24 cellular contexts compared by ENCODE assay signal in genomic region chr22:47259049-47259448, GRCh38.
DNase-seq lines count a peak whose midpoint lies in the region; ATAC-seq, FAIRE-seq and TF ChIP-seq lines count a peak whose summit lies in the region.
"Had no signal": no experiment of that assay in that cellular context is flagged by ENCODE, and none has a peak within 500 bp of the region (broad histone marks: within the 10 kb centered on the region; RNA-seq: fewer than 3 reads in every experiment).

No MANE protein-coding gene starts in this region.

- TF ChIP-seq EP300 in HepG2 (IDR thresholded peaks at IDR 0.05; ENCODE audit: low read depth in 2 of 2, low read length in 2 of 2) (no peak), HepG2 (CRISPR knock-in tag; IDR thresholded peaks at IDR 0.05; ENCODE audit: borderline replicate concordance) (no peak)

- H3K27ac Mint-ChIP-seq in endothelial cell (ENCODE audit: unreplicated experiment) = peak overlapping the region; percentile 43
- H3K27ac Mint-ChIP-seq: CD4-positive, alpha-beta T cell; CD8-positive, alpha-beta memory T cell; GM23338; H9; HFFc6 had no signal

- H3K4me3 ChIP-seq in HepG2 (replicated peaks in 1 of 3; ENCODE audit: insufficient read depth in 1 of 3, low read depth in 2 of 3, low read length in 3 of 3) = no peak overlapping the region
- no peak overlapping the region for H3K4me3 ChIP-seq in right lobe of liver
- H3K4me3 ChIP-seq: A549; BLaER1 treated with 17β-estradiol and CSF1 and Interleukin-3, amounts not matched to agents 10 nM and 100 nM; GM23338 had no signal

- in situ Hi-C loops in HepG2 (cut with HindIII; ENCODE audit: extremely low pct_ligation_motif_present, low pct_unique_long_range_greater_than_20kb) = no loop called here

- POLR2A ChIA-PET in HepG2 (lab: Yijun Ruan, JAX) = no interaction called here

- H2AFZ ChIP-seq in HepG2 (ENCODE audit: low read length) = no peak overlapping the region
- H2AFZ ChIP-seq: GM23338 had no signal

- no peaks in the 10 kb centered on the region for H3K79me2 ChIP-seq in HepG2 (ENCODE audit: insufficient read depth, low read length)

- 11% methylated on average over 5 of the region's 6 CpGs for WGBS in HepG2 (ENCODE audit: low lambda C conversion rate)
- WGBS in right lobe of liver (ENCODE audit: insufficient coverage, low coverage, low lambda C conversion rate, missing lambda C conversion rate) = 53% methylated on average over 4 of the region's 6 CpGs

- no peak for TF ChIP-seq CTCF in HepG2 (CRISPR knock-in tag; IDR thresholded peaks at IDR 0.05)
- TF ChIP-seq CTCF in right lobe of liver (IDR thresholded peaks at IDR 0.05) = no peak
- no peak for TF ChIP-seq CTCF in endothelial cell (IDR thresholded peaks at IDR 0.05; ENCODE audit: unreplicated experiment)

- CTCF ChIA-PET in HepG2 (lab: Yijun Ruan, JAX; ENCODE audit: low intra/inter-chr PET ratio, low total read pairs) = no interaction called here

- intact Hi-C loops in HepG2 (cut with micrococcal nuclease; ENCODE audit: unreplicated experiment) = no loop called here
- intact Hi-C loops in right lobe of liver (cut with DNase I) = no loop called here

- H3K4me2 ChIP-seq in HepG2 (ENCODE audit: low read depth, low read length) = no peak overlapping the region
- H3K4me2 ChIP-seq: A549; BLaER1 treated with 17β-estradiol and CSF1 and Interleukin-3, amounts not matched to agents 10 nM and 100 nM; GM23338 had no signal

- no peaks in the 10 kb centered on the region for H3K36me3 ChIP-seq in HepG2 (replicated peaks in 1 of 2; ENCODE audit: control insufficient read depth in 1 of 2, insufficient read depth in 2 of 2, low read length in 2 of 2)
- H3K36me3 ChIP-seq in right lobe of liver = no peaks in the 10 kb centered on the region
- H3K36me3 ChIP-seq: BE2C; BLaER1 treated with 17β-estradiol and CSF1 and Interleukin-3, amounts not matched to agents 10 nM and 100 nM had no signal

- H3K4me1 Mint-ChIP-seq in endothelial cell (ENCODE audit: unreplicated experiment) = no peaks in the 10 kb centered on the region
- H3K4me1 Mint-ChIP-seq: CD14-positive monocyte; CD8-positive, alpha-beta memory T cell; GM23338; H9 had no signal

- peaks cover 0 to 3% of the 10 kb centered on the region in 2 experiments; a peak in 1 of 5 replicates for H3K27me3 ChIP-seq in HepG2 (ENCODE audit: control insufficient read depth in 1 of 2, insufficient read depth in 2 of 2, low read length in 2 of 2)
- no peaks in the 10 kb centered on the region for H3K27me3 ChIP-seq in right lobe of liver
- H3K27me3 ChIP-seq: BE2C; BLaER1 treated with 17β-estradiol and CSF1 and Interleukin-3, amounts not matched to agents 10 nM and 100 nM had no signal

- BruUV-seq in HepG2 (replicated peaks; lab: Mats Ljungman, UMichigan) = no TSS peak

- DNase-seq in HepG2 (ENCODE audit: low spot score) = no peak
- DNase-seq in right lobe of liver = no peak
- DNase-seq in endothelial cell (ENCODE audit: low spot score) = no peak
- DNase-seq in urothelium cell line (ENCODE audit: low spot score) = no peak
- DNase-seq in stimulated activated CD4-positive, alpha-beta T cell treated with anti-CD3 and anti-CD28 coated beads, Interleukin-4, amount 100 ng/mL, for 4 hours = no peak
- DNase-seq: 8988T; ACHN; AML-193; BE2C; CD4-positive, alpha-beta T cell; CD8-positive, alpha-beta memory T cell; DMS 273 treated with DMSO at 0.1 percent for 48 hours; DMS79; GF-D8; H9; HFFc6 had no signal

- peaks cover 7% of the 10 kb centered on the region for H3K27me3 Mint-ChIP-seq in endothelial cell (ENCODE audit: unreplicated experiment)

- peaks cover 5% of the 10 kb centered on the region for H3K36me3 Mint-ChIP-seq in endothelial cell (ENCODE audit: low read depth, unreplicated experiment)
- H3K36me3 Mint-ChIP-seq: CD14-positive monocyte; CD8-positive, alpha-beta memory T cell had no signal

- no peak for ATAC-seq in HepG2
- no peak for ATAC-seq in right lobe of liver
- ATAC-seq in HG02610 (IDR thresholded peaks at IDR 0.05; ENCODE audit: unreplicated experiment) = no peak
- ATAC-seq: A549, GM23338 had no signal

- FAIRE-seq in HepG2 (lab: Jason Lieb, UNC) (no peak), urothelium cell line (lab: Jason Lieb, UNC) (peak; percentile 96)
- FAIRE-seq: A549, D721Med, GM12891, GM18507 had no signal

- peak overlapping the region; percentile 32 for H3K4me3 Mint-ChIP-seq in endothelial cell (ENCODE audit: unreplicated experiment)
- H3K4me3 Mint-ChIP-seq: CD14-positive monocyte; CD4-positive, alpha-beta T cell; CD8-positive, alpha-beta memory T cell; GM23338; H9; HFFc6 had no signal

- H3K4me1 ChIP-seq in HepG2 (ENCODE audit: insufficient read depth, low read length) (no peaks in the 10 kb centered on the region), right lobe of liver (no peaks in the 10 kb centered on the region)
- H3K4me1 ChIP-seq: A549; BE2C; BLaER1 treated with 17β-estradiol and CSF1 and Interleukin-3, amounts not matched to agents 10 nM and 100 nM had no signal

- no peak overlapping the region for H3K9ac ChIP-seq in HepG2 (ENCODE audit: insufficient read depth, low read depth, low read length)
- H3K9ac ChIP-seq: BLaER1 treated with 17β-estradiol and CSF1 and Interleukin-3, amounts not matched to agents 10 nM and 100 nM had no signal

- no peak for TF ChIP-seq RAD21 in HepG2 (CRISPR knock-in tag; IDR thresholded peaks at IDR 0.05)

- H4K20me1 ChIP-seq in HepG2 (ENCODE audit: insufficient read depth, low read length) = no peaks in the 10 kb centered on the region
- H4K20me1 ChIP-seq: BLaER1 treated with 17β-estradiol and CSF1 and Interleukin-3, amounts not matched to agents 10 nM and 100 nM had no signal

- peaks cover 50% of the 10 kb centered on the region for H3K9me3 Mint-ChIP-seq in endothelial cell (ENCODE audit: unreplicated experiment)
- H3K9me3 Mint-ChIP-seq: CD4-positive, alpha-beta T cell had no signal

- TF ChIP-seq POLR2A in HepG2 (IDR thresholded peaks at IDR 0.05; ENCODE audit: insufficient read depth in 1 of 2, low read depth in 2 of 2, low read length in 2 of 2) (no peak), right lobe of liver (IDR thresholded peaks at IDR 0.05) (no peak)

- no peaks in the 10 kb centered on the region for H3K9me3 ChIP-seq in HepG2 (ENCODE audit: low read length)
- no peaks in the 10 kb centered on the region for H3K9me3 ChIP-seq in right lobe of liver
- H3K9me3 ChIP-seq: A549, BE2C had no signal

- H3K27ac ChIP-seq in HepG2 (ENCODE audit: extremely low read length, insufficient read depth, low read length) = no peak overlapping the region
- no peak overlapping the region for H3K27ac ChIP-seq in right lobe of liver
- H3K27ac ChIP-seq: A549; BLaER1 treated with 17β-estradiol and CSF1 and Interleukin-3, amounts not matched to agents 10 nM and 100 nM had no signal

TF ChIP-seq in HepG2, 621 proteins besides CTCF, POLR2A, EP300 and RAD21:
- TF ChIP-seq GABPB1 (CRISPR knock-in tag; IDR thresholded peaks at IDR 0.05) = no peak
- peak; percentile 82 for TF ChIP-seq MNT (IDR thresholded peaks at IDR 0.05)
- TF ChIP-seq SOX6 (IDR thresholded peaks at IDR 0.05) = 0 out of 2 replicates have a peak, but pooled peaks have one; percentile 66
- no peak for TF ChIP-seq SOX6 (CRISPR knock-in tag; IDR thresholded peaks at IDR 0.05)
TF ChIP-seq in HepG2: peak in this region for 2.
